25 cellular contexts compared by ENCODE assay signal in genomic region chr3:198061119-198062067, GRCh38.
"Had no signal": no experiment of that assay in that cellular context is flagged by ENCODE, and none has a peak within 500 bp of the region (broad histone marks: within the 10 kb centered on the region; RNA-seq: fewer than 3 reads in every experiment).

No MANE protein-coding gene starts in this region.

- H3K4me2 ChIP-seq: SK-N-SH had no signal

- ATAC-seq: activated CD8-positive, alpha-beta T cell treated with anti-CD3 and anti-CD28 coated beads for 36 hours; Panc1; Right ventricle myocardium inferior had no signal

- H3K4me1 Mint-ChIP-seq: brain; central memory CD8-positive, alpha-beta T cell had no signal

- H3K27ac ChIP-seq: VCaP had no signal

- DNase-seq: activated CD4-positive, CD25-positive, alpha-beta regulatory T cell; activated CD8-positive, alpha-beta memory T cell treated with anti-CD3 and anti-CD28 coated beads, Interleukin-2, amount 50 U/mL, for 4 hours; activated CD8-positive, alpha-beta T cell treated with anti-CD3 and anti-CD28 coated beads for 36 hours; activated effector memory CD4-positive, alpha-beta T cell treated with Interleukin-2 at 50 U/mL for 16 hours; activated naive CD4-positive, alpha-beta T cell; amygdala; KG1; NCI-H1092; NCI-H1436; NCI-H1694 treated with DMSO at 0.1 percent for 48 hours; NCI-H2029 treated with DMSO at 0.1 percent for 48 hours; NCI-H2227 treated with DMSO at 0.1 percent for 48 hours; NCI-H446 treated with DMSO at 0.1 percent for 48 hours; NCI-H526; NCI-H774; RPMI8226; SK-N-SH; T-helper 1 cell had no signal

- FAIRE-seq: astrocyte had no signal

- H3K9me3 Mint-ChIP-seq: activated CD8-positive, alpha-beta T cell treated with anti-CD3 and anti-CD28 coated beads for 36 hours; central memory CD8-positive, alpha-beta T cell had no signal

- H3K27ac Mint-ChIP-seq: activated CD8-positive, alpha-beta T cell treated with anti-CD3 and anti-CD28 coated beads for 36 hours; activated naive CD8-positive, alpha-beta T cell; brain had no signal

- H3K9me3 ChIP-seq: SK-N-SH had no signal

- H3K9ac ChIP-seq: SK-N-SH had no signal

- H3K4me3 Mint-ChIP-seq: activated CD8-positive, alpha-beta T cell treated with anti-CD3 and anti-CD28 coated beads for 36 hours; activated naive CD8-positive, alpha-beta T cell; brain; central memory CD8-positive, alpha-beta T cell had no signal

- H3K36me3 Mint-ChIP-seq: brain had no signal

- H3K27me3 Mint-ChIP-seq: central memory CD8-positive, alpha-beta T cell had no signal
